ENCODE assay signal across 12 cellular contexts in the genomic region with DNA sequence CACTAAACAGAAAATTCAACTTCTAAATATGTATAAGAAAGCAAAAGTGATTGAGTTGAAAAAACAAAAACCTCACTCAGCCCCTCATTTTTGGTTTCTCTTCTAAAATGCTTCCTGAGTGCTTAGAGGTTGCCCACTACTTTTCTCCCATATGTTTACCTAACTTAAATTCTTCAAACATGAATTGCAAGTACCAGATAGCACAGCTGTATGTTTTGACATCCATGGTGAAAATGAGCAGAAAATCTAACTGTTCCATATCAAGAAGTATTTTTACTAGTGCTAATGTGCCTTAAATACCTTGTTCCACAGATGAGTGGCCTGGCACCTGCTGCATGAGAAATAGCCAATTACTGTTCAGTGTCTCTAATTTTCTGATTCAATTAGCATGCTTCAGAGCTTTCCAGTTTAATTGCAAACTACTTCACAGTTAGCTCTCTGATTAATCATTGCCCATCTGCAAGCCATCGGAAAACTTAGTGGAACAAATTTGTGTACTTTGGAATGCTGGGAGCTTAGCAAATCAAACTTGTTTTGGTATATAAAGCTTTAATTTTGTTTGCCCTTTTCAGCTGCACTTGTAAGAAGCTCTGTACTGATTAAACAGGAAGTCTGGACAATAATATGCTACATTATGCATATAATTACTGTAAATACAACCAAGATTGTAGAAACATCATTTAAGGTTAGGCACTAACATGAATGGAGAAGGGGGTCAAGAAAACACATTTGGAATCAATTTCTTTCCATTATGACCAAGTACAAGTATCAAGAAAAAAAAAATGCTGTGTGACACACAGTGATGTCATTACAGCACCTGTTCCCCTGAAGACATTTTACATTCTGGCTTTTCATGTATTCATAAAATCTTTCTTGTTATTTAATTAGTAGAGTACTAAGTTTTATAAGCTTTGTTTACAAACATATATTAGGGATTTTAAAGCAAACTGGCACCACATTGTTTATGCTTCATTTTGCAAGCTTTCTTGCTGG.
A peak's percentile ranks its signal among the peaks of the same experiment; 100 is the strongest.
DNase-seq lines count a peak whose midpoint lies in the region; ATAC-seq, FAIRE-seq and TF ChIP-seq lines count a peak whose summit lies in the region.
"Had no signal": no experiment of that assay in that cellular context is flagged by ENCODE, and none has a peak within 500 bp of the region (broad histone marks: within the 10 kb centered on the region; RNA-seq: fewer than 3 reads in every experiment).

No MANE protein-coding gene starts in this region.

- TF ChIP-seq CTCF in endothelial cell of umbilical vein (IDR thresholded peaks at IDR 0.05; ENCODE audit: extremely low read depth in 1 of 2, insufficient read depth in 1 of 2, low read depth in 1 of 2, low read length in 2 of 2): no peak
- TF ChIP-seq CTCF in esophagus squamous epithelium (IDR thresholded peaks at IDR 0.05): no peak
- TF ChIP-seq CTCF in upper lobe of left lung (IDR thresholded peaks at IDR 0.05): no peak

- no peak overlapping the region for H3K4me3 ChIP-seq in endothelial cell of umbilical vein (replicated peaks in 1 of 3; ENCODE audit: insufficient read depth in 1 of 3, low read depth in 1 of 3, low read length in 3 of 3)
- H3K4me3 ChIP-seq in esophagus squamous epithelium: no peak overlapping the region
- no peak overlapping the region for H3K4me3 ChIP-seq in upper lobe of left lung
- H3K4me3 ChIP-seq: mucosa of descending colon had no signal

- POLR2A ChIA-PET in endothelial cell of umbilical vein (lab: Charles Lee): no interaction called here

- no peak for TF ChIP-seq EP300 in upper lobe of left lung (IDR thresholded peaks at IDR 0.05)

- CTCF ChIA-PET in endothelial cell of umbilical vein (lab: Charles Lee): interaction anchor here (0.6 to 2.0 kb wide), 4 partner anchors 8 to 366 kb away, joined by 3 to 5 read pairs (median 4); no protein-coding TSS in a partner anchor

- no peak overlapping the region for H2AFZ ChIP-seq in endothelial cell of umbilical vein (ENCODE audit: low read depth, low read length)

- H3K27me3 ChIP-seq in endothelial cell of umbilical vein (ENCODE audit: control insufficient read depth in 2 of 2, insufficient read depth in 2 of 2, low read length in 2 of 2): no peaks in the 10 kb centered on the region
- no peaks in the 10 kb centered on the region for H3K27me3 ChIP-seq in esophagus squamous epithelium
- H3K27me3 ChIP-seq in upper lobe of left lung: no peaks in the 10 kb centered on the region

- WGBS in esophagus squamous epithelium, 2 donors: 82 to 93% methylated on average over 1 of the region's 1 CpG
- WGBS in upper lobe of left lung, 2 donors: 62 to 63% methylated on average over 1 of the region's 1 CpG

- peak; percentile 4 for FAIRE-seq in endothelial cell of umbilical vein (lab: Jason Lieb, UNC)

- H3K9me3 ChIP-seq in endothelial cell of umbilical vein (replicated peaks; ENCODE audit: control insufficient read depth, insufficient read depth, low read length): no peaks in the 10 kb centered on the region
- H3K9me3 ChIP-seq in esophagus squamous epithelium: no peaks in the 10 kb centered on the region
- H3K9me3 ChIP-seq in upper lobe of left lung: no peaks in the 10 kb centered on the region
- H3K9me3 ChIP-seq: mucosa of descending colon had no signal

- no peak for TF ChIP-seq POLR2A in endothelial cell of umbilical vein (IDR thresholded peaks at IDR 0.05; ENCODE audit: low read depth, low read length)
- TF ChIP-seq POLR2A in esophagus squamous epithelium (IDR thresholded peaks at IDR 0.05): no peak
- no peak for TF ChIP-seq POLR2A in upper lobe of left lung (IDR thresholded peaks at IDR 0.05)

- H3K9me1 ChIP-seq in endothelial cell of umbilical vein (replicated peaks; ENCODE audit: control insufficient read depth, extremely low read depth, insufficient read depth, low read length): no peaks in the 10 kb centered on the region

- DNase-seq in endothelial cell of umbilical vein (ENCODE audit: low read depth, low spot score): no peak
- DNase-seq in T-helper 9 cell: no peak
- DNase-seq in putamen (ENCODE audit: low spot score): no peak
- DNase-seq in esophagus squamous epithelium (lab: John Stamatoyannopoulos, UW): no peak
- DNase-seq in upper lobe of left lung: no peak
- DNase-seq: activated B cell treated with CpG ODN at 0.5 μM for 24 hours, HFFc6, mucosa of descending colon had no signal

- H3K27ac ChIP-seq in endothelial cell of umbilical vein (ENCODE audit: insufficient read depth, low read depth, low read length): no peak overlapping the region
- no peak overlapping the region for H3K27ac ChIP-seq in esophagus squamous epithelium
- no peak overlapping the region for H3K27ac ChIP-seq in upper lobe of left lung

- H3K79me2 ChIP-seq in endothelial cell of umbilical vein (ENCODE audit: control insufficient read depth, insufficient read depth, low read length): no peaks in the 10 kb centered on the region

- dilution Hi-C loops in endothelial cell of umbilical vein (cut with MboI; ENCODE audit: extremely low pct_ligation_motif_present, low sequenced_read_pairs): no loop called here

- H3K4me1 ChIP-seq in endothelial cell of umbilical vein (ENCODE audit: control insufficient read depth, extremely low read depth, insufficient read depth, low read length): peaks cover 4% of the 10 kb centered on the region
- H3K4me1 ChIP-seq in esophagus squamous epithelium: peaks cover 0 to 5% (median 0%) of the 10 kb centered on the region in 3 donors
- peaks cover 0 to 11% (median 6%) of the 10 kb centered on the region in 4 donors for H3K4me1 ChIP-seq in upper lobe of left lung

- no TSS peak for BruUV-seq in endothelial cell of umbilical vein (replicated peaks; lab: Mats Ljungman, UMichigan)

- no peak overlapping the region for H3K9ac ChIP-seq in endothelial cell of umbilical vein (replicated peaks; ENCODE audit: extremely low read depth, insufficient read depth, low read length)

- H3K4me2 ChIP-seq in endothelial cell of umbilical vein (ENCODE audit: insufficient read depth, low read length): no peak overlapping the region

- intact Hi-C loops in endothelial cell of umbilical vein (cut with micrococcal nuclease): no loop called here
- intact Hi-C loops in esophagus squamous epithelium (cut with DNase I): no loop called here

- H3K36me3 ChIP-seq in endothelial cell of umbilical vein (ENCODE audit: control insufficient read depth in 2 of 2, extremely low read depth in 1 of 2, insufficient read depth in 2 of 2, low read length in 2 of 2): no peaks in the 10 kb centered on the region
- no peaks in the 10 kb centered on the region for H3K36me3 ChIP-seq in esophagus squamous epithelium
- no peaks in the 10 kb centered on the region for H3K36me3 ChIP-seq in upper lobe of left lung

- no peaks in the 10 kb centered on the region for H4K20me1 ChIP-seq in endothelial cell of umbilical vein (replicated peaks; ENCODE audit: control insufficient read depth, extremely low read depth, insufficient read depth, low read length)

- peak; percentile 27 for ATAC-seq in GM18520 (IDR thresholded peaks at IDR 0.05; ENCODE audit: unreplicated experiment)
- peak; percentile 64 for ATAC-seq in GM21737 (IDR thresholded peaks at IDR 0.05; ENCODE audit: unreplicated experiment)
- peak; percentile 54 for ATAC-seq in HG03520 (IDR thresholded peaks at IDR 0.05; ENCODE audit: unreplicated experiment)
- no peak for ATAC-seq in upper lobe of left lung (ENCODE audit: low FRiP score in 2 of 2)
- ATAC-seq: esophagus mucosa, mucosa of descending colon had no signal

TF ChIP-seq in endothelial cell of umbilical vein, 7 proteins besides CTCF, POLR2A, EP300 and RAD21:
- TF ChIP-seq GATA2 (IDR thresholded peaks at IDR 0.05; ENCODE audit: insufficient read depth, insufficient read length, low read depth, low read length) (no peak), EZH2 (IDR thresholded peaks at IDR 0.05; ENCODE audit: borderline replicate concordance, low read depth, low read length, severe bottlenecking) (no peak), JUN (IDR thresholded peaks at IDR 0.05; ENCODE audit: borderline replicate concordance, insufficient read depth, insufficient read length, low read depth) (no peak), MYC (IDR thresholded peaks at IDR 0.05; ENCODE audit: low read depth, low read length) (no peak), POLR2AphosphoS5 (IDR thresholded peaks at IDR 0.05; ENCODE audit: insufficient read depth, low read depth, low read length) (no peak), FOS (IDR thresholded peaks at IDR 0.05; ENCODE audit: borderline replicate concordance, insufficient read depth, low read length) (no peak)
- TF ChIP-seq, protein P1, sequence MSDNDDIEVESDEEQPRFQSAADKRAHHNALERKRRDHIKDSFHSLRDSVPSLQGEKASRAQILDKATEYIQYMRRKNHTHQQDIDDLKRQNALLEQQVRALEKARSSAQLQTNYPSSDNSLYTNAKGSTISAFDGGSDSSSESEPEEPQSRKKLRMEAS (IDR thresholded peaks at IDR 0.05; ENCODE audit: insufficient read depth, insufficient read length): no peak

Comparison
In these comparisons a context has a peak if more than half of its experiments do, and no peak if none do; other contexts are left out.
1. ATAC-seq: peak in GM18520 (single experiment), GM21737 (single experiment) and HG03520 (single experiment); none in upper lobe of left lung (0 of 2).